In the genomic region with DNA sequence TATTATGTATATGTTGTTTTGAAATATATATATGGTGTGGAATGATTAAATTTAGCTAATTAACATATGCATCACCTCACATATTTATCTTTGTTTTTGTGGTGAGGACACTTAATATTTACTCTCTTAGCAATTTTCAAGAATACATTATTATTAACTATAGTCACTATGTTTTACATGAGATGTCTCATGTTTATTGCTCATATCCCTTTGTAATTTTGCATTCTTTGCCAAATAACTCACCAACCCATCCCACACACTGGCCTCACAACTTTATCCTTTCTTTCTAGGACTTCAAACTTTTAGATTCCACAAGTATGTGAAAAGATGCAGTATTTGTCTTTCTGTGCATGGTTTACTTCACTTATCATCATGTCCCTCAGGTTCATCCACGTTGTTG, we compare ENCODE assay signal across 17 cellular contexts.
A peak's percentile ranks its signal among the peaks of the same experiment; 100 is the strongest.
DNase-seq lines count a peak whose midpoint lies in the region; ATAC-seq, FAIRE-seq and TF ChIP-seq lines count a peak whose summit lies in the region.
"Had no signal": no experiment of that assay in that cellular context is flagged by ENCODE, and none has a peak within 500 bp of the region (broad histone marks: within the 10 kb centered on the region; RNA-seq: fewer than 3 reads in every experiment).

No MANE protein-coding gene starts in this region.

- H3K27ac Mint-ChIP-seq in MCF 10A (ENCODE audit: low read depth, unreplicated experiment), result no peak overlapping the region
- H3K27ac Mint-ChIP-seq: CD14-positive monocyte; CD4-positive, alpha-beta memory T cell had no signal

- no peaks in the 10 kb centered on the region for H3K27me3 Mint-ChIP-seq in MCF 10A (ENCODE audit: insufficient read depth, unreplicated experiment)
- H3K27me3 Mint-ChIP-seq: CD4-positive, alpha-beta memory T cell had no signal

- H3K9me3 ChIP-seq in mammary epithelial cell (replicated peaks; ENCODE audit: insufficient read depth, low read length), result no peaks in the 10 kb centered on the region
- H3K9me3 ChIP-seq: BLaER1 had no signal

- H3K9me3 Mint-ChIP-seq in MCF 10A (ENCODE audit: unreplicated experiment), result peaks cover 8% of the 10 kb centered on the region

- intact Hi-C loops in mammary epithelial cell (cut with micrococcal nuclease) (no loop called here), MCF 10A (cut with micrococcal nuclease) (no loop called here)

- dilution Hi-C loops in mammary epithelial cell (cut with HindIII; ENCODE audit: low sequenced_read_pairs), result no loop called here

- TF ChIP-seq CTCF in mammary epithelial cell (conservative IDR thresholded peaks at IDR 0.05 in 1 of 2, IDR thresholded peaks at IDR 0.05 in 1 of 2; ENCODE audit: extremely low read depth in 1 of 2, insufficient read depth in 1 of 2, low read depth in 1 of 2, low read length in 2 of 2) (no peak), MCF 10A (IDR thresholded peaks at IDR 0.05; ENCODE audit: unreplicated experiment) (no peak), bronchial epithelial cell (IDR thresholded peaks at IDR 0.05; ENCODE audit: insufficient read depth, low read length, severe bottlenecking) (no peak)

- no peak overlapping the region for H3K4me2 ChIP-seq in mammary epithelial cell (ENCODE audit: insufficient read depth, low read depth, low read length)
- H3K4me2 ChIP-seq: BLaER1 had no signal

- no peaks in the 10 kb centered on the region for H3K36me3 Mint-ChIP-seq in MCF 10A (ENCODE audit: insufficient read depth, unreplicated experiment)
- H3K36me3 Mint-ChIP-seq: CD14-positive monocyte; CD4-positive, alpha-beta memory T cell had no signal

- H4K20me1 ChIP-seq in mammary epithelial cell (ENCODE audit: insufficient read depth, low read length), result no peaks in the 10 kb centered on the region
- H4K20me1 ChIP-seq: BLaER1 had no signal

- WGBS in mammary epithelial cell (ENCODE audit: low coverage, missing lambda C conversion rate), result 91% methylated on average over 1 of the region's 1 CpG

- CTCF ChIA-PET in mammary epithelial cell (lab: Charles Lee; ENCODE audit: low non-redundant PET) (no interaction called here), MCF 10A (lab: Yijun Ruan, JAX) (no interaction called here)

- H3K79me2 ChIP-seq in mammary epithelial cell (ENCODE audit: insufficient read depth, low read length), result no peaks in the 10 kb centered on the region

- no peak for FAIRE-seq in bronchial epithelial cell (lab: Jason Lieb, UNC)
- FAIRE-seq: GM12892, GM18507 had no signal

- ATAC-seq in GM18873 (IDR thresholded peaks at IDR 0.05; ENCODE audit: low FRiP score, unreplicated experiment) (no peak), GM19452 (IDR thresholded peaks at IDR 0.05; ENCODE audit: unreplicated experiment) (no peak)

- no peak overlapping the region for H3K4me3 Mint-ChIP-seq in MCF 10A (ENCODE audit: unreplicated experiment)
- H3K4me3 Mint-ChIP-seq: CD14-positive monocyte; CD4-positive, alpha-beta memory T cell had no signal

- BruUV-seq in mammary epithelial cell (replicated peaks; lab: Mats Ljungman, UMichigan), result no TSS peak
- BruUV-seq in MCF 10A (replicated peaks; lab: Mats Ljungman, UMichigan), result no TSS peak

- H3K27me3 ChIP-seq in mammary epithelial cell (ENCODE audit: insufficient read depth, low read length) (no peaks in the 10 kb centered on the region), bronchial epithelial cell (ENCODE audit: control insufficient read depth, insufficient read depth, low read length) (no peaks in the 10 kb centered on the region)
- H3K27me3 ChIP-seq: BLaER1 had no signal

- in situ Hi-C loops in mammary epithelial cell (cut with MboI; ENCODE audit: low sequenced_read_pairs in 2 of 2), result no loop called here

- no peak overlapping the region for H3K4me3 ChIP-seq in mammary epithelial cell (replicated peaks in 1 of 3; ENCODE audit: insufficient read depth in 1 of 3, low read depth in 2 of 3, low read length in 3 of 3)
- no peak overlapping the region for H3K4me3 ChIP-seq in bronchial epithelial cell (ENCODE audit: low read depth, low read length)
- H3K4me3 ChIP-seq: BLaER1 had no signal

- H3K27ac ChIP-seq in mammary epithelial cell (ENCODE audit: insufficient read depth, low read depth, low read length), result no peak overlapping the region
- H3K27ac ChIP-seq: 22Rv1, BLaER1 had no signal

- H3K4me1 ChIP-seq in mammary epithelial cell (ENCODE audit: insufficient read depth, low read length), result no peaks in the 10 kb centered on the region
- H3K4me1 ChIP-seq: BLaER1 had no signal

- no peak overlapping the region for H2AFZ ChIP-seq in mammary epithelial cell (ENCODE audit: low read depth, low read length)

- POLR2A ChIA-PET in MCF 10A (lab: Yijun Ruan, JAX), result no interaction called here

- H3K9ac ChIP-seq in mammary epithelial cell (ENCODE audit: insufficient read depth, low read length), result no peak overlapping the region
- H3K9ac ChIP-seq: BLaER1 had no signal

- H3K4me1 Mint-ChIP-seq in MCF 10A (ENCODE audit: insufficient read depth, unreplicated experiment), result no peaks in the 10 kb centered on the region
- H3K4me1 Mint-ChIP-seq: CD14-positive monocyte; CD4-positive, alpha-beta memory T cell had no signal

- peak; percentile 50 for DNase-seq in mammary epithelial cell
- no peak for DNase-seq in MCF 10A (ENCODE audit: unreplicated experiment)
- DNase-seq in bronchial epithelial cell (ENCODE audit: low read depth), result peak; percentile 69
- peak; percentile 0 for DNase-seq in iris pigment epithelial cell (ENCODE audit: low read depth)
- no peak for DNase-seq in midbrain (lab: John Stamatoyannopoulos, UW)
- DNase-seq: CD4-positive, alpha-beta memory T cell; DMS153; DMS79; GDM1; HCEC 1CT had no signal

- H3K36me3 ChIP-seq in mammary epithelial cell (ENCODE audit: insufficient read depth, low read length) (no peaks in the 10 kb centered on the region), bronchial epithelial cell (ENCODE audit: control insufficient read depth, insufficient read depth, low read length) (no peaks in the 10 kb centered on the region)
- H3K36me3 ChIP-seq: BLaER1 had no signal

Comparison
In these comparisons a context has a peak if more than half of its experiments do, and no peak if none do; other contexts are left out.
1. DNase-seq: peak in mammary epithelial cell (single experiment), bronchial epithelial cell (single experiment) and iris pigment epithelial cell (single experiment); none in MCF 10A (single experiment) and midbrain (single experiment).